Comparison of ENCODE assay signal across 8 cellular contexts in the genomic region with DNA sequence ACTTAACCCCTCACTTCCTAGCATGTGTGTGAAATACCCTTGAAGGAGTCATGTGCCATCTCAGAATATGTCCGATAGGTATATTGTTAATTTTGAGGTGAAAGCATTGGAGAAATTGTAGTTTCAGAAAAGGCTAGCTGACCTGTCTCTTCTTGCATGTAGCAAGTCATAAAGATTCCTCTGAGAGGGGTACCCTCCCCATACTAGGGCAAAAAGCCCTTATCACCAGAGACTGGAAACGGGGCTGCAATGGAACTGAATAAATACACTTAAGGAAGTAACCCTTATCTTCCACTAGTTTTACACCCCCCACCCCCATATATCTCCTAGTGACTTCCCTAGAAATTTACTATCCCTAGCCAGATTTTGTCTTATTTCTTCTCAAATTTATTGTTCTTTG. TPM values are rescaled to one million over a fixed set of nuclear protein-coding genes. Genes with fewer than 3 reads are reported as not detected.
DNase-seq lines count a peak whose midpoint lies in the region; ATAC-seq and TF ChIP-seq lines count a peak whose summit lies in the region.

No MANE protein-coding gene starts in this region.

- H3K36me3 ChIP-seq in brain microvascular endothelial cell (replicated peaks), result peaks cover 16% of the 10 kb centered on the region
- H3K36me3 ChIP-seq in mucosa of stomach (ENCODE audit: control insufficient read depth, insufficient read depth, low read length), result no peaks in the 10 kb centered on the region

- no peaks in the 10 kb centered on the region for H3K9me3 ChIP-seq in right cardiac atrium (ENCODE audit: control insufficient read depth, low read length)
- no peaks in the 10 kb centered on the region for H3K9me3 ChIP-seq in mucosa of stomach (ENCODE audit: control insufficient read depth, low read length)

- 61% methylated on average over 2 of the region's 2 CpGs for WGBS in right cardiac atrium

- peaks cover 2% of the 10 kb centered on the region for H3K4me1 ChIP-seq in right cardiac atrium (ENCODE audit: control insufficient read depth, insufficient read depth, low read length)
- peaks cover 16% of the 10 kb centered on the region for H3K4me1 ChIP-seq in mucosa of stomach (ENCODE audit: control insufficient read depth, insufficient read depth, low read length)

- DNase-seq in right cardiac atrium (no peak), left ventricle myocardium superior (no peak), brain microvascular endothelial cell (no peak), GM10266 (ENCODE audit: extremely low spot score) (no peak)
- no peak for DNase-seq in stimulated activated CD4-positive, alpha-beta T cell treated with anti-CD3 and anti-CD28 coated beads, Interleukin-4, amount 100 ng/mL, for 4 hours

- H3K27me3 ChIP-seq in right cardiac atrium (ENCODE audit: control insufficient read depth, insufficient read depth), result no peaks in the 10 kb centered on the region
- no peaks in the 10 kb centered on the region for H3K27me3 ChIP-seq in brain microvascular endothelial cell (replicated peaks)
- no peaks in the 10 kb centered on the region for H3K27me3 ChIP-seq in mucosa of stomach (ENCODE audit: control insufficient read depth, insufficient read depth, low read length)

- in situ Hi-C loops in brain microvascular endothelial cell (cut with HindIII; ENCODE audit: low pct_ligation_motif_present, low sequenced_read_pairs), result no loop called here

- peak overlapping the region; percentile 91 for H3K9ac ChIP-seq in mucosa of stomach (ENCODE audit: low read length)

- H3K27ac ChIP-seq in right cardiac atrium (ENCODE audit: low read length) (no peak overlapping the region), brain microvascular endothelial cell (no peak overlapping the region)

- no peak for ATAC-seq in right cardiac atrium
- no peak for ATAC-seq in left ventricle myocardium superior
- ATAC-seq in HG03571 (IDR thresholded peaks at IDR 0.05; ENCODE audit: unreplicated experiment), result no peak
- ATAC-seq in HG02870 (IDR thresholded peaks at IDR 0.05; ENCODE audit: unreplicated experiment), result no peak

- TF ChIP-seq CTCF in brain microvascular endothelial cell (IDR thresholded peaks at IDR 0.05; ENCODE audit: low read depth, low read length, missing control alignments), result no peak
- no peak for TF ChIP-seq CTCF in GM10266 (IDR thresholded peaks at IDR 0.05; ENCODE audit: control insufficient read depth, insufficient read depth, low read depth, missing control alignments)

- peak overlapping the region; percentile 87 for H3K4me3 ChIP-seq in right cardiac atrium (ENCODE audit: low read length)
- peak overlapping the region; percentile 94 for H3K4me3 ChIP-seq in brain microvascular endothelial cell (ENCODE audit: low read depth, low read length)
- H3K4me3 ChIP-seq in mucosa of stomach (ENCODE audit: low read length), result peak overlapping the region; percentile 53

- intact Hi-C loops in right cardiac atrium (cut with DNase I) (no loop called here), left ventricle myocardium superior (cut with micrococcal nuclease) (no loop called here)

RNA-seq across cellular contexts. Expression of a gene that starts 1.8 kb away (rescaled TPM):
- total RNA-seq in right cardiac atrium, result 10 to 100 TPM; 54.7 to 59.2 (median 58.3) TPM
- 101 TPM for polyA plus RNA-seq in right cardiac atrium
- 58.2 TPM for total RNA-seq in left ventricle myocardium superior

RNA-seq across cellular contexts. Expression of a gene that starts 6.8 kb away (rescaled TPM):
- total RNA-seq in right cardiac atrium, result 1 to 10 TPM; 6.0 to 9.7 (median 7.3) TPM
- polyA plus RNA-seq in right cardiac atrium, result 13.1 TPM
- 13.3 TPM for total RNA-seq in left ventricle myocardium superior

RNA-seq across cellular contexts. Expression of a gene that starts 28.3 kb away (rescaled TPM):
- total RNA-seq in right cardiac atrium, result 1 to 10 TPM; 2.7 to 5.1 (median 4.2) TPM
- polyA plus RNA-seq in right cardiac atrium, result 4.3 TPM
- total RNA-seq in left ventricle myocardium superior, result 3.2 TPM

RNA-seq across cellular contexts. Expression of a gene that starts 30.7 kb away (rescaled TPM):
- total RNA-seq in right cardiac atrium (1 to 10 TPM; 5.5 to 7.3 (median 6.2) TPM), left ventricle myocardium superior (8.0 TPM)
- polyA plus RNA-seq in right cardiac atrium, result 2.1 TPM

RNA-seq across cellular contexts. Expression of a gene that starts 45.3 kb away (rescaled TPM):
- total RNA-seq in right cardiac atrium, result 1 to 10 TPM in 2 of 4 donors, under 1 TPM in 1, not detected in 1; 0.83 to 1.7 (median 1.3) TPM
- polyA plus RNA-seq in right cardiac atrium, result 2.8 TPM
- total RNA-seq in left ventricle myocardium superior, result 0.62 TPM
